14 cellular contexts compared by ENCODE assay signal in the genomic region with DNA sequence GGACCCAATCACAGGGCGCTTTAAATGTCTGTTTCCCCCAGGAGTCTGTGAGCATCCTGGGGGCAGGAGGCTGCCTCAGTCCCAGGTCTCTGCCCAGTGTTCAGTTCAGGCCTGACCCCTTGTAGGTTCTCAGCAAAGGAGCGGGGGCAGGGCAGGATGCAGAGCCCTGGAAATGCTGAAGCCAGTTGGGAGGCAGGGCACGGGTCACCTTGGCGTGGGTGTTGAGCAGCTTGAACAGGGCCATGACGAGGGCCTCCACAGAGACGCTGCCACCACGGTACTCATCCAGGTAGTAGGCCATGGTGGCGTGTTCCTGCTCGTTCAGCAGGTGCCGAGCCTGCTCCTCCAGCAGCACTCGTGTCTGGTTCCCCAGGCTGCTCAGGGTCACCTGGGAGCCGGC. TPM values are rescaled to one million over a fixed set of nuclear protein-coding genes. Genes with fewer than 3 reads are reported as not detected.
DNase-seq lines count a peak whose midpoint lies in the region; ATAC-seq and TF ChIP-seq lines count a peak whose summit lies in the region.
"Had no signal": no experiment of that assay in that cellular context is flagged by ENCODE, and none has a peak within 500 bp of the region (broad histone marks: within the 10 kb centered on the region; RNA-seq: fewer than 3 reads in every experiment).

No MANE protein-coding gene starts in this region.

- H3K4me3 ChIP-seq in H7 (ENCODE audit: insufficient read depth, low read depth, low read length), result no peak overlapping the region
- no peak overlapping the region for H3K4me3 ChIP-seq in sigmoid colon
- no peak overlapping the region for H3K4me3 ChIP-seq in effector memory CD4-positive, alpha-beta T cell (ENCODE audit: insufficient read depth, low read depth, low read length, poor library complexity, severe bottlenecking)
- H3K4me3 ChIP-seq: BLaER1 had no signal

- H3K27me3 ChIP-seq in H7 (ENCODE audit: control insufficient read depth, insufficient read depth, low read length) (no peaks in the 10 kb centered on the region), sigmoid colon (no peaks in the 10 kb centered on the region)
- no peaks in the 10 kb centered on the region for H3K27me3 ChIP-seq in effector memory CD4-positive, alpha-beta T cell (replicated peaks; ENCODE audit: control insufficient read depth, insufficient read depth, low read length, poor library complexity, severe bottlenecking)
- H3K27me3 ChIP-seq: BLaER1 had no signal

- ATAC-seq in esophagus mucosa (peak; percentile 34), HG02938 (IDR thresholded peaks at IDR 0.05; ENCODE audit: unreplicated experiment) (no peak)
- ATAC-seq: HCT116 had no signal

- intact Hi-C loops in sigmoid colon (cut with DNase I), result no loop called here

- no peak for TF ChIP-seq POLR2A in sigmoid colon (IDR thresholded peaks at IDR 0.05)

- H3K4me1 ChIP-seq in sigmoid colon, result no peaks in the 10 kb centered on the region
- H3K4me1 ChIP-seq in effector memory CD4-positive, alpha-beta T cell (ENCODE audit: control insufficient read depth, insufficient read depth, low read length, poor library complexity, severe bottlenecking), result no peaks in the 10 kb centered on the region
- H3K4me1 ChIP-seq: BLaER1, Caco-2 had no signal

- 86 to 90% methylated on average over 12 of the region's 12 CpGs for WGBS in sigmoid colon, 2 donors

- H3K36me3 ChIP-seq in H7 (replicated peaks; ENCODE audit: control insufficient read depth, insufficient read depth, low read length), result no peaks in the 10 kb centered on the region
- peaks cover 0 to 21% (median 0%) of the 10 kb centered on the region in 4 donors for H3K36me3 ChIP-seq in sigmoid colon
- H3K36me3 ChIP-seq in effector memory CD4-positive, alpha-beta T cell (ENCODE audit: control insufficient read depth, insufficient read depth, low read length), result no peaks in the 10 kb centered on the region
- H3K36me3 ChIP-seq: BLaER1 had no signal

- TF ChIP-seq EP300 in sigmoid colon (IDR thresholded peaks at IDR 0.05), result no peak

- H3K27ac ChIP-seq in sigmoid colon, result no peak overlapping the region
- no peak overlapping the region for H3K27ac ChIP-seq in effector memory CD4-positive, alpha-beta T cell (ENCODE audit: insufficient read depth, low read length, poor library complexity, severe bottlenecking)
- H3K27ac ChIP-seq: BLaER1 had no signal

- no peaks in the 10 kb centered on the region for H3K9me3 ChIP-seq in sigmoid colon
- no peaks in the 10 kb centered on the region for H3K9me3 ChIP-seq in effector memory CD4-positive, alpha-beta T cell (ENCODE audit: control insufficient read depth, low read length)
- H3K9me3 ChIP-seq: BLaER1, Caco-2 had no signal

- no peak for TF ChIP-seq CTCF in sigmoid colon (IDR thresholded peaks at IDR 0.05)

- peak; percentile 20 for DNase-seq in NCI-H510A (lab: John Stamatoyannopoulos, UW)
- no peak for DNase-seq in NCI-H510A treated with DMSO at 0.1 percent for 48 hours (lab: John Stamatoyannopoulos, UW)
- peak; percentile 54 for DNase-seq in H7
- DNase-seq in sigmoid colon, result peak; percentile 45
- no peak for DNase-seq in effector memory CD4-positive, alpha-beta T cell
- DNase-seq: 8988T; AML-193; CD8-positive, alpha-beta memory T cell; DMS53 had no signal

RNA-seq across cellular contexts. Expression of a gene that starts 36.3 kb away (rescaled TPM):
- total RNA-seq in H7 (2014; rRNA removed; shearing (Covaris generic)), result 16.7 and 17.4 TPM in 2 replicates
- total RNA-seq in esophagus mucosa (5.7 TPM), sigmoid colon (10 to 100 TPM; 13.6 to 18.6 (median 17.7) TPM)
- 10 to 100 TPM in 2 of 3 donors, 1 to 10 TPM in 1; 9.9 to 81.6 (median 10.2) TPM for polyA plus RNA-seq in sigmoid colon

Comparison
In these comparisons a context has a peak if more than half of its experiments do, and no peak if none do; other contexts are left out.
1. DNase-seq: peak in NCI-H510A (single experiment), H7 (single experiment) and sigmoid colon (single experiment); none in NCI-H510A treated with DMSO at 0.1 percent for 48 hours (single experiment) and effector memory CD4-positive, alpha-beta T cell (0 of 3).